Comparison of ENCODE assay signal across 15 cellular contexts in genomic region chr3:12464181-12464580, GRCh38. TPM values are rescaled to one million over a fixed set of nuclear protein-coding genes. Genes with fewer than 3 reads are reported as not detected.
DNase-seq lines count a peak whose midpoint lies in the region; ATAC-seq and TF ChIP-seq lines count a peak whose summit lies in the region.
"Had no signal": no experiment of that assay in that cellular context is flagged by ENCODE, and none has a peak within 500 bp of the region (broad histone marks: within the 10 kb centered on the region; RNA-seq: fewer than 3 reads in every experiment).

No MANE protein-coding gene starts in this region.

- no peak for ATAC-seq in activated T-helper 17 cell treated with anti-CD3 and anti-CD28 coated beads, Interleukin-2, amount 50 U/mL, for 72 hours (replicated peaks)
- no peak for ATAC-seq in esophagus mucosa
- no peak for ATAC-seq in activated naive CD4-positive, alpha-beta T cell treated with anti-CD3 and anti-CD28 coated beads, Interleukin-2, amount 50 U/mL, for 72 hours
- ATAC-seq: GM23338 had no signal

- no peaks in the 10 kb centered on the region for H3K9me3 ChIP-seq in HEK293 (ENCODE audit: control insufficient read depth, insufficient read depth, low read depth, low read length)
- H3K9me3 ChIP-seq in trophoblast cell (ENCODE audit: insufficient read depth, low read depth, low read length) = no peaks in the 10 kb centered on the region
- H3K9me3 ChIP-seq: BE2C, Caco-2 had no signal

- H3K4me1 ChIP-seq in HEK293 (ENCODE audit: control insufficient read depth, insufficient read depth, low read length) (no peaks in the 10 kb centered on the region), trophoblast cell (ENCODE audit: control insufficient read depth in 1 of 2, insufficient read depth in 2 of 2, low read length in 2 of 2) (peaks cover 0 to 11% of the 10 kb centered on the region in 2 experiments)
- H3K4me1 ChIP-seq: BE2C had no signal

- H2AFZ ChIP-seq in trophoblast cell (ENCODE audit: insufficient read depth, low read length, poor library complexity) = no peak overlapping the region
- H2AFZ ChIP-seq: GM23338 had no signal

- no peak overlapping the region for H3K4me3 ChIP-seq in HEK293 (ENCODE audit: low read depth, low read length)
- H3K4me3 ChIP-seq in trophoblast cell (ENCODE audit: low read depth, low read length) = no peak overlapping the region
- H3K4me3 ChIP-seq: GM23338 had no signal

- POLR2A ChIA-PET in HEK293 (lab: Yijun Ruan, JAX) = interaction anchor here (1.1 kb wide), 1 partner anchor 19 kb away, joined by 5 read pairs; no protein-coding TSS in a partner anchor

- H3K27ac Mint-ChIP-seq in CD14-positive monocyte = peak overlapping the region; percentile 93 to 98 (median 96)
- H3K27ac Mint-ChIP-seq in activated T-helper 17 cell treated with anti-CD3 and anti-CD28 coated beads, Interleukin-2, amount 50 U/mL, for 72 hours = peak overlapping the region; percentile 0
- no peak overlapping the region for H3K27ac Mint-ChIP-seq in activated naive CD4-positive, alpha-beta T cell treated with anti-CD3 and anti-CD28 coated beads, Interleukin-2, amount 50 U/mL, for 72 hours
- H3K27ac Mint-ChIP-seq: GM23338 had no signal

- peaks cover 0 to 2% of the 10 kb centered on the region in 2 donors for H3K36me3 Mint-ChIP-seq in CD14-positive monocyte
- no peaks in the 10 kb centered on the region for H3K36me3 Mint-ChIP-seq in activated T-helper 17 cell treated with anti-CD3 and anti-CD28 coated beads, Interleukin-2, amount 50 U/mL, for 72 hours (ENCODE audit: low read depth)
- no peaks in the 10 kb centered on the region for H3K36me3 Mint-ChIP-seq in activated naive CD4-positive, alpha-beta T cell treated with anti-CD3 and anti-CD28 coated beads, Interleukin-2, amount 50 U/mL, for 72 hours
- H3K36me3 Mint-ChIP-seq: CD8-positive, alpha-beta memory T cell had no signal

- H4K8ac ChIP-seq in trophoblast cell (ENCODE audit: low read depth, low read length) = no peak overlapping the region

- no peak overlapping the region for H3K4me3 Mint-ChIP-seq in CD14-positive monocyte
- no peak overlapping the region for H3K4me3 Mint-ChIP-seq in activated T-helper 17 cell treated with anti-CD3 and anti-CD28 coated beads, Interleukin-2, amount 50 U/mL, for 72 hours
- H3K4me3 Mint-ChIP-seq: CD8-positive, alpha-beta memory T cell; GM23338 had no signal

- H2BK120ac ChIP-seq in trophoblast cell (ENCODE audit: insufficient read depth, low read length, poor library complexity) = peak overlapping the region; percentile 49

- H3K9ac ChIP-seq in trophoblast cell (ENCODE audit: low read length) = no peak overlapping the region

- H3K27me3 ChIP-seq in trophoblast cell (ENCODE audit: insufficient read depth, low read length) = no peaks in the 10 kb centered on the region
- H3K27me3 ChIP-seq: BE2C had no signal

- no peak overlapping the region for H3K27ac ChIP-seq in HEK293 (ENCODE audit: extremely low read depth, low read depth, low read length)
- no peak overlapping the region for H3K27ac ChIP-seq in trophoblast cell (ENCODE audit: low read depth, low read length)
- H3K27ac ChIP-seq: C4-2B had no signal

- H3K4ac ChIP-seq in trophoblast cell (ENCODE audit: low read depth, low read length) = no peak overlapping the region

- H3K23ac ChIP-seq in trophoblast cell (ENCODE audit: low read length) = no peak overlapping the region

- peak overlapping the region; percentile 14 for H2BK12ac ChIP-seq in trophoblast cell (ENCODE audit: low read length)

- no peak overlapping the region for H3K14ac ChIP-seq in trophoblast cell (ENCODE audit: low read length)

- no peak overlapping the region for H3K4me2 ChIP-seq in trophoblast cell (ENCODE audit: low read length)
- H3K4me2 ChIP-seq: GM23338 had no signal

- no peak overlapping the region for H3K18ac ChIP-seq in trophoblast cell (ENCODE audit: low read length)

- H3K9me3 Mint-ChIP-seq in CD14-positive monocyte = peaks cover 0 to 3% (median 0%) of the 10 kb centered on the region in 7 donors
- H3K9me3 Mint-ChIP-seq in activated T-helper 17 cell treated with anti-CD3 and anti-CD28 coated beads, Interleukin-2, amount 50 U/mL, for 72 hours = no peaks in the 10 kb centered on the region
- H3K9me3 Mint-ChIP-seq in activated naive CD4-positive, alpha-beta T cell treated with anti-CD3 and anti-CD28 coated beads, Interleukin-2, amount 50 U/mL, for 72 hours = no peaks in the 10 kb centered on the region
- H3K9me3 Mint-ChIP-seq: CD8-positive, alpha-beta memory T cell; GM23338 had no signal

- peaks cover 8% of the 10 kb centered on the region for H3K79me1 ChIP-seq in trophoblast cell (ENCODE audit: low read length)

- no peaks in the 10 kb centered on the region for H3K27me3 Mint-ChIP-seq in CD14-positive monocyte (ENCODE audit: low read depth in 3 of 3)
- H3K27me3 Mint-ChIP-seq in activated T-helper 17 cell treated with anti-CD3 and anti-CD28 coated beads, Interleukin-2, amount 50 U/mL, for 72 hours = peaks cover 5% of the 10 kb centered on the region

- TF ChIP-seq CTCF in CD14-positive monocyte (IDR thresholded peaks at IDR 0.05) = no peak
- no peak for TF ChIP-seq CTCF in HEK293 (tag by site-specific recombination; IDR thresholded peaks at IDR 0.05)

- H3K4me1 Mint-ChIP-seq in CD14-positive monocyte = peaks cover 51% of the 10 kb centered on the region
- H3K4me1 Mint-ChIP-seq in activated T-helper 17 cell treated with anti-CD3 and anti-CD28 coated beads, Interleukin-2, amount 50 U/mL, for 72 hours = peaks cover 3% of the 10 kb centered on the region

- H3K36me3 ChIP-seq in HEK293 (ENCODE audit: control insufficient read depth in 2 of 2, insufficient read depth in 1 of 2, low read length in 2 of 2) (no peaks in the 10 kb centered on the region), trophoblast cell (ENCODE audit: control insufficient read depth in 1 of 2, insufficient read depth in 2 of 2, low read length in 2 of 2) (no peaks in the 10 kb centered on the region)
- H3K36me3 ChIP-seq: BE2C had no signal

- no peak overlapping the region for H2BK5ac ChIP-seq in trophoblast cell (ENCODE audit: low read depth, low read length, poor library complexity)

- no peaks in the 10 kb centered on the region for H3K79me2 ChIP-seq in trophoblast cell (ENCODE audit: control insufficient read depth, insufficient read depth, low read length, poor library complexity)

- H4K91ac ChIP-seq in trophoblast cell (ENCODE audit: low read depth, low read length) = peak overlapping the region; percentile 16

- CTCF ChIA-PET in HEK293 (lab: Yijun Ruan, JAX) = no interaction called here

- intact Hi-C loops in CD14-positive monocyte (cut with micrococcal nuclease) = no loop called here

- H4K12ac ChIP-seq in trophoblast cell (ENCODE audit: low read depth, low read length) = no peak overlapping the region

- DNase-seq in CD14-positive monocyte (ENCODE audit: low spot score) = no peak
- DNase-seq in trophoblast cell = no peak
- no peak for DNase-seq in T1000 (lab: John Stamatoyannopoulos, UW)
- no peak for DNase-seq in activated naive CD4-positive, alpha-beta T cell treated with anti-CD3 and anti-CD28 coated beads, Interleukin-2, amount 50 U/mL, for 72 hours (ENCODE audit: low spot score in 2 of 2)
- DNase-seq: BE2C; Caco-2; CD8-positive, alpha-beta memory T cell; DND-41; GDM1; H7 had no signal

- H2AK5ac ChIP-seq in trophoblast cell (ENCODE audit: low read length) = no peak overlapping the region

TF ChIP-seq in HEK293, 187 proteins besides CTCF, POLR2A, EP300 and RAD21:
- TF ChIP-seq ZNF830 (tag by site-specific recombination; IDR thresholded peaks at IDR 0.05; ENCODE audit: low read depth) = no peak
- peak; percentile 76 for TF ChIP-seq ZFP3 (tag by site-specific recombination; IDR thresholded peaks at IDR 0.05; ENCODE audit: low read depth)

RNA-seq across cellular contexts. Expression of gene TSEN2, which starts 20.1 kb away (rescaled TPM):
- polyA plus RNA-seq in CD14-positive monocyte = 1 to 10 TPM; 3.2 to 3.9 TPM
- total RNA-seq in activated T-helper 17 cell treated with anti-CD3 and anti-CD28 coated beads, Interleukin-2, amount 50 U/mL, for 72 hours = 10 to 100 TPM in 1 of 2 donors, 1 to 10 TPM in 1; 8.9 to 20.2 TPM
- polyA plus RNA-seq in trophoblast cell (2013) = 3.4 and 3.7 TPM in 2 replicates
- 13.4 TPM for total RNA-seq in esophagus mucosa
- 10 to 100 TPM in 1 of 2 donors, 1 to 10 TPM in 1; 6.6 to 14.2 TPM for total RNA-seq in activated naive CD4-positive, alpha-beta T cell treated with anti-CD3 and anti-CD28 coated beads, Interleukin-2, amount 50 U/mL, for 72 hours

Comparison
In these comparisons a context has a peak if more than half of its experiments do, and no peak if none do; other contexts are left out.
1. H3K27ac Mint-ChIP-seq: peak in CD14-positive monocyte (7 of 7) and activated T-helper 17 cell treated with anti-CD3 and anti-CD28 coated beads, Interleukin-2, amount 50 U/mL, for 72 hours (single experiment); none in activated naive CD4-positive, alpha-beta T cell treated with anti-CD3 and anti-CD28 coated beads, Interleukin-2, amount 50 U/mL, for 72 hours (0 of 2).